In the genomic region with DNA sequence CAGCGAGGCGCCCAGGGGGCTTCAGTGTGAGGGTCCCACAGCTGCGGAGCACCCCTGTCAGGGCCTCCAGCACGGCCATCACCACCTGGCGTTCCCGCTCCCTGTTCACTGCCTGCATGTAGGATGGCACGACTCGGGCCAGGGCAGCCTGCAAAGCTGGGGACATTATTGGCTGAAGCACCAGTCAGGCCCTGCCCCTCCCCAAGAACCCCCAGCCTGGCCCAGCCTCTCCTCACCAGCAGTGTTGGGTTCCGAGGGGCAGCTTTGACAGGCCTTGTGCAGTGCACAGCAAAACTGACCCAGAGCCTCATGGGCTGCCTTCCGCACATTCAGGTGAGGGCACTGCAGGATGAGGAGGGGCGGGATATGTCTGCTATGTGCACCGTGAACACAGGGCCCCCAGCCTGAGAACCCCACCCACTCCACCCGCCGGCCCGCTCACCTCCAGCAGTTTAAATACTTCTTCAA, we compare ENCODE assay signal across 38 cellular contexts. TPM values are rescaled to one million over a fixed set of nuclear protein-coding genes. Genes with fewer than 3 reads are reported as not detected.
DNase-seq lines count a peak whose midpoint lies in the region; ATAC-seq, FAIRE-seq and TF ChIP-seq lines count a peak whose summit lies in the region.
"Had no signal": no experiment of that assay in that cellular context is flagged by ENCODE, and none has a peak within 500 bp of the region (broad histone marks: within the 10 kb centered on the region; RNA-seq: fewer than 3 reads in every experiment).

No MANE protein-coding gene starts in this region.

- no peak overlapping the region for H2AFZ ChIP-seq in neuronal stem cell (ENCODE audit: low read length)
- H2AFZ ChIP-seq: PC-9 had no signal

- no peak overlapping the region for H3K14ac ChIP-seq in neuronal stem cell (ENCODE audit: low read length)

- DNase-seq in GM12892 (ENCODE audit: insufficient read length) (no peak), neuronal stem cell (ENCODE audit: low spot score) (no peak), pons (ENCODE audit: low spot score) (no peak), NCI-H2081 (lab: John Stamatoyannopoulos, UW) (no peak)
- DNase-seq: ACHN; activated CD8-positive, alpha-beta memory T cell treated with anti-CD3 and anti-CD28 coated beads, Interleukin-2, amount 10 ng/mL, durations not matched to agents 7 days and 5 days; activated naive CD4-positive, alpha-beta T cell treated with Interleukin-2 at 50 U/mL for 16 hours; activated T-cell treated with anti-CD3 and anti-CD28 coated beads, Interleukin-2, amount 50 U/mL, for 48 hours; adrenal gland; body of pancreas; CD4-positive, alpha-beta memory T cell; EL; esophagus squamous epithelium; foreskin keratinocyte; left ventricle myocardium inferior; mesenchymal stem cell; MG63; NCI-H1105 treated with DMSO at 0.1 percent for 48 hours; NCI-H187 treated with DMSO at 0.1 percent for 48 hours; NCI-H526 treated with DMSO at 0.1 percent for 48 hours; NK-92 treated with Interleukin-12 subunit alpha and Interleukin-12 subunit beta, amount 100 ng/mL, for 24 hours; PC-9; Right ventricle myocardium superior; thyroid gland had no signal

- H2AK5ac ChIP-seq in neuronal stem cell (ENCODE audit: low read depth, low read length) = no peak overlapping the region

- H3K79me1 ChIP-seq in neuronal stem cell (ENCODE audit: low read depth, low read length) = peaks cover 12% of the 10 kb centered on the region

- peaks cover 76% of the 10 kb centered on the region for H3K36me3 Mint-ChIP-seq in activated T-helper 17 cell treated with anti-CD3 and anti-CD28 coated beads, Interleukin-2, amount 50 U/mL, for 72 hours (ENCODE audit: low read depth)

- H2BK120ac ChIP-seq in neuronal stem cell (ENCODE audit: low read depth, low read length) = no peak overlapping the region

- H3K4me1 Mint-ChIP-seq in activated T-helper 17 cell treated with anti-CD3 and anti-CD28 coated beads, Interleukin-2, amount 50 U/mL, for 72 hours = peaks cover 5% of the 10 kb centered on the region

- H3K27ac ChIP-seq in neuronal stem cell (replicated peaks; ENCODE audit: low read length) = no peak overlapping the region
- H3K27ac ChIP-seq: adrenal gland, body of pancreas, esophagus squamous epithelium, foreskin keratinocyte, heart left ventricle, KMS-11, left ventricle myocardium inferior, neutrophil, PC-9, right lobe of liver, thyroid gland had no signal

- no peaks in the 10 kb centered on the region for H3K9me3 ChIP-seq in neuronal stem cell (replicated peaks in 1 of 2; ENCODE audit: control insufficient read depth in 2 of 2, insufficient read depth in 1 of 2, low read depth in 1 of 2, low read length in 2 of 2)
- H3K9me3 ChIP-seq: adrenal gland, body of pancreas, esophagus squamous epithelium, HAP-1, heart left ventricle, left ventricle myocardium inferior, MG63, neutrophil, right lobe of liver, thyroid gland had no signal

- no peak overlapping the region for H2BK15ac ChIP-seq in neuronal stem cell (ENCODE audit: low read length)

- peak overlapping the region; percentile 20 for H3K23ac ChIP-seq in neuronal stem cell (ENCODE audit: low read depth, low read length, poor library complexity)

- H3K27me3 ChIP-seq in neuronal stem cell (ENCODE audit: control insufficient read depth in 3 of 3, insufficient read depth in 3 of 3, low read depth in 1 of 3, low read length in 3 of 3) = no peaks in the 10 kb centered on the region
- H3K27me3 ChIP-seq: adrenal gland, body of pancreas, esophagus squamous epithelium, foreskin keratinocyte, heart left ventricle, MG63, neutrophil, right lobe of liver, thyroid gland had no signal

- no peak for FAIRE-seq in GM12892 (lab: Jason Lieb, UNC)
- FAIRE-seq: endometrium, HTR-8/SVneo, keratinocyte had no signal

- peaks cover 82 to 95% of the 10 kb centered on the region in 2 donors for H3K36me3 ChIP-seq in neuronal stem cell (replicated peaks in 1 of 2; ENCODE audit: control insufficient read depth in 2 of 2, insufficient read depth in 2 of 2, low read length in 2 of 2)

- H4K91ac ChIP-seq in neuronal stem cell (ENCODE audit: low read depth, low read length, poor library complexity) = no peak overlapping the region

- no peaks in the 10 kb centered on the region for H3K27me3 Mint-ChIP-seq in activated T-helper 17 cell treated with anti-CD3 and anti-CD28 coated beads, Interleukin-2, amount 50 U/mL, for 72 hours
- H3K27me3 Mint-ChIP-seq: activated CD8-positive, alpha-beta memory T cell treated with anti-CD3 and anti-CD28 coated beads, Interleukin-2, amount 10 ng/mL, durations not matched to agents 7 days and 5 days; B cell; CD4-positive, alpha-beta memory T cell had no signal

- H3K4me3 Mint-ChIP-seq in activated T-helper 17 cell treated with anti-CD3 and anti-CD28 coated beads, Interleukin-2, amount 50 U/mL, for 72 hours = no peak overlapping the region
- H3K4me3 Mint-ChIP-seq: activated CD8-positive, alpha-beta memory T cell treated with anti-CD3 and anti-CD28 coated beads, Interleukin-2, amount 10 ng/mL, durations not matched to agents 7 days and 5 days; B cell; T-helper 1 cell treated with Interleukin-12 subunit alpha and Interleukin-12 subunit beta and Interleukin-4 antibody, amounts not matched to agents 30 μg/mL and 1 μg/mL, for 36 hours had no signal

- no peak overlapping the region for H3K18ac ChIP-seq in neuronal stem cell (ENCODE audit: low read length)

- H3K9me3 Mint-ChIP-seq in activated T-helper 17 cell treated with anti-CD3 and anti-CD28 coated beads, Interleukin-2, amount 50 U/mL, for 72 hours = no peaks in the 10 kb centered on the region
- H3K9me3 Mint-ChIP-seq: CD4-positive, alpha-beta memory T cell; T-helper 1 cell treated with Interleukin-12 subunit alpha and Interleukin-12 subunit beta and Interleukin-4 antibody, amounts not matched to agents 30 μg/mL and 1 μg/mL, for 36 hours had no signal

- H3K4me1 ChIP-seq in neuronal stem cell (ENCODE audit: control insufficient read depth in 2 of 2, insufficient read depth in 1 of 2, low read depth in 1 of 2, low read length in 2 of 2) = peaks cover 4 to 7% of the 10 kb centered on the region in 2 donors
- H3K4me1 ChIP-seq: foreskin keratinocyte had no signal

- no peak overlapping the region for H3K4me2 ChIP-seq in neuronal stem cell (ENCODE audit: insufficient read depth, low read length, poor library complexity, severe bottlenecking)
- H3K4me2 ChIP-seq: KMS-11, PC-9 had no signal

- H2BK12ac ChIP-seq in neuronal stem cell (ENCODE audit: low read length) = no peak overlapping the region

- WGBS in neuronal stem cell (ENCODE audit: extremely low coverage in 2 of 2, insufficient read length in 2 of 2, insufficient replicate concordance in 1 of 2), 2 donors = no CpG with 5 or more reads among the region's 15 CpGs

- no peak overlapping the region for H3K4ac ChIP-seq in neuronal stem cell (ENCODE audit: low read length)

- H2BK5ac ChIP-seq in neuronal stem cell (ENCODE audit: low read length) = no peak overlapping the region

- no peak for ATAC-seq in activated T-helper 17 cell treated with anti-CD3 and anti-CD28 coated beads, Interleukin-2, amount 50 U/mL, for 72 hours (replicated peaks)
- ATAC-seq: activated CD8-positive, alpha-beta memory T cell treated with anti-CD3 and anti-CD28 coated beads, Interleukin-2, amount 10 ng/mL, durations not matched to agents 7 days and 5 days; body of pancreas; foreskin keratinocyte; heart left ventricle; right lobe of liver; SK-N-SH treated with all-trans-retinoic acid at 6 μM for 48 hours had no signal

- H4K8ac ChIP-seq in neuronal stem cell (ENCODE audit: low read depth, low read length) = no peak overlapping the region

- H3K9ac ChIP-seq in neuronal stem cell (ENCODE audit: low read depth, low read length, poor library complexity) = no peak overlapping the region
- H3K9ac ChIP-seq: KMS-11 had no signal

- H3K4me3 ChIP-seq in neuronal stem cell (ENCODE audit: low read length in 2 of 2) = no peak overlapping the region
- H3K4me3 ChIP-seq: adrenal gland, body of pancreas, esophagus squamous epithelium, HAP-1, heart left ventricle, left ventricle myocardium inferior, MG63, PC-9, right lobe of liver, thyroid gland had no signal

- H3K27ac Mint-ChIP-seq in activated T-helper 17 cell treated with anti-CD3 and anti-CD28 coated beads, Interleukin-2, amount 50 U/mL, for 72 hours = peak overlapping the region; percentile 41
- H3K27ac Mint-ChIP-seq: activated CD8-positive, alpha-beta memory T cell treated with anti-CD3 and anti-CD28 coated beads, Interleukin-2, amount 10 ng/mL, durations not matched to agents 7 days and 5 days; B cell had no signal

- TF ChIP-seq POLR2A in GM12892 (IDR thresholded peaks at IDR 0.05; ENCODE audit: low read depth, low read length) = 0 out of 2 replicates have a peak, but pooled peaks have one; percentile 2

RNA-seq across cellular contexts. Expression of a gene that starts 5.6 kb away (rescaled TPM):
- polyA plus RNA-seq in GM12892 (2012; ENCODE audit: missing spikeins) = 21.0 TPM
- total RNA-seq in activated T-helper 17 cell treated with anti-CD3 and anti-CD28 coated beads, Interleukin-2, amount 50 U/mL, for 72 hours = 10 to 100 TPM; 34.0 to 78.7 TPM
- polyA plus RNA-seq in neuronal stem cell (2013, experiment 1 of 2) = 17.5 TPM
- 17.9 TPM for polyA plus RNA-seq in neuronal stem cell (2013, experiment 2 of 2)

RNA-seq across cellular contexts. Expression of a gene that starts 11.2 kb away (rescaled TPM):
- polyA plus RNA-seq in GM12892 (2012; ENCODE audit: missing spikeins) = 35.8 TPM
- total RNA-seq in activated T-helper 17 cell treated with anti-CD3 and anti-CD28 coated beads, Interleukin-2, amount 50 U/mL, for 72 hours = 10 to 100 TPM; 35.7 to 58.8 TPM
- 82.2 TPM for polyA plus RNA-seq in neuronal stem cell (2013, experiment 1 of 2)
- polyA plus RNA-seq in neuronal stem cell (2013, experiment 2 of 2) = 80.0 TPM

RNA-seq across cellular contexts. Expression of a gene that starts 12.2 kb away (rescaled TPM):
- polyA plus RNA-seq in GM12892 (2012; ENCODE audit: missing spikeins) = 7.8 TPM
- 10 to 100 TPM; 28.6 to 33.4 TPM for total RNA-seq in activated T-helper 17 cell treated with anti-CD3 and anti-CD28 coated beads, Interleukin-2, amount 50 U/mL, for 72 hours
- polyA plus RNA-seq in neuronal stem cell (2013, experiment 1 of 2) = 20.4 TPM
- 19.4 TPM for polyA plus RNA-seq in neuronal stem cell (2013, experiment 2 of 2)

RNA-seq across cellular contexts. Expression of a gene that starts 22.0 kb away (rescaled TPM):
- polyA plus RNA-seq in GM12892 (2012; ENCODE audit: missing spikeins) = 147 TPM
- total RNA-seq in activated T-helper 17 cell treated with anti-CD3 and anti-CD28 coated beads, Interleukin-2, amount 50 U/mL, for 72 hours = 100 to 1,000 TPM; 106 to 190 TPM
- 8.0 TPM for polyA plus RNA-seq in neuronal stem cell (2013, experiment 1 of 2)
- 7.1 TPM for polyA plus RNA-seq in neuronal stem cell (2013, experiment 2 of 2)

RNA-seq across cellular contexts. Expression of a gene that starts 22.4 kb away (rescaled TPM):
- 3.8 TPM for polyA plus RNA-seq in GM12892 (2012; ENCODE audit: missing spikeins)
- total RNA-seq in activated T-helper 17 cell treated with anti-CD3 and anti-CD28 coated beads, Interleukin-2, amount 50 U/mL, for 72 hours = under 1 TPM in 1 of 2 donors, not detected in 1; 0.82 TPM
- polyA plus RNA-seq in neuronal stem cell (2013, experiment 1 of 2) = 0.06 TPM
- polyA plus RNA-seq in neuronal stem cell (2013, experiment 2 of 2) = 0.07 TPM
- total RNA-seq: dermis microvascular lymphatic vessel endothelial cell, esophagus squamous epithelium, foreskin keratinocyte, left ventricle myocardium inferior, PC-9, posterior vena cava, Right ventricle myocardium superior, thyroid gland had no signal
- polyA plus RNA-seq: foreskin keratinocyte, keratinocyte had no signal
